8 cellular contexts compared by ENCODE assay signal in the genomic region with DNA sequence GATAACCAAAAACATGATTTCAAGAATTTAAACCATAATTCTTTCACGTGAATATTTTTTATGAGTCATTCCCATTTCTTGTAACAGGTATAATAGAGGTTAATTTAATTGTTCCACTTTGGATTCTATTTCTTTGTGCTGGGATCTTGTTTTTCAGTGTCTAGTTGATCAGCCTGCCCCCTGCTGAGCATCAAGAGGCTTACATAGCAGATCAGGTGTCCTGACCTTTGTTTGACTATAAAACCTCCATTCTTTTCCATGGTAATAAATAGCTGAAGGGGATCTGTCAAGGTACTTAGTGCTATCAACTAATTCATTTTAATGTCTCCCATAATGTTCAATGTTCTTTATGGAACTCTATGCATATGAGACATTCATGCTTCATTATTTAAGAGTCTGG. TPM values are rescaled to one million over a fixed set of nuclear protein-coding genes. Genes with fewer than 3 reads are reported as not detected.
DNase-seq lines count a peak whose midpoint lies in the region; ATAC-seq and TF ChIP-seq lines count a peak whose summit lies in the region.

No MANE protein-coding gene starts in this region.

- intact Hi-C loops in transverse colon (cut with DNase I; ENCODE audit: low total_unique reads), result no loop called here

- H2AFZ ChIP-seq in OCI-LY1 (ENCODE audit: low read length) (no peak overlapping the region), fibroblast of lung (ENCODE audit: low read length) (no peak overlapping the region)

- no peaks in the 10 kb centered on the region for H4K20me1 ChIP-seq in OCI-LY1 (ENCODE audit: insufficient read depth, low read length)
- no peaks in the 10 kb centered on the region for H4K20me1 ChIP-seq in fibroblast of lung (ENCODE audit: control insufficient read depth, extremely low read depth, insufficient read depth, low read length)

- TF ChIP-seq EP300 in transverse colon (IDR thresholded peaks at IDR 0.05; ENCODE audit: low read depth), result no peak

- no peak overlapping the region for H3K9ac ChIP-seq in OCI-LY1 (ENCODE audit: low read length)
- H3K9ac ChIP-seq in fibroblast of lung (ENCODE audit: insufficient read depth, low read length), result no peak overlapping the region

- H3K79me2 ChIP-seq in OCI-LY1 (ENCODE audit: insufficient read depth, low read length) (no peaks in the 10 kb centered on the region), fibroblast of lung (ENCODE audit: control insufficient read depth, insufficient read depth, low read length) (no peaks in the 10 kb centered on the region)

- no peak for TF ChIP-seq POLR2A in transverse colon (IDR thresholded peaks at IDR 0.05)

- no peak overlapping the region for H3K4me2 ChIP-seq in OCI-LY1 (ENCODE audit: low read length)
- H3K4me2 ChIP-seq in fibroblast of lung (ENCODE audit: extremely low read depth, insufficient read depth, low read length), result no peak overlapping the region

- CTCF ChIA-PET in AG04450 (lab: Charles Lee), result interaction anchor here (0.6 to 2.0 kb wide), 6 partner anchors 9 to 191 kb away, joined by 3 to 9 read pairs (median 4); partner anchors contain the start of gene SFR1

- no peak overlapping the region for H3K4me3 ChIP-seq in AG04450 (ENCODE audit: low read depth, low read length)
- no peak overlapping the region for H3K4me3 ChIP-seq in GM12875 (ENCODE audit: low read depth, low read length)
- H3K4me3 ChIP-seq in OCI-LY1 (ENCODE audit: low read depth, low read length, poor library complexity, severe bottlenecking), result no peak overlapping the region
- no peak overlapping the region for H3K4me3 ChIP-seq in fibroblast of lung (replicated peaks in 1 of 4; ENCODE audit: control extremely low read depth in 1 of 4, insufficient read depth in 1 of 4, low read depth in 3 of 4, low read length in 4 of 4)
- H3K4me3 ChIP-seq in transverse colon, result no peak overlapping the region

- H3K36me3 ChIP-seq in OCI-LY1 (ENCODE audit: insufficient read depth, low read length) (no peaks in the 10 kb centered on the region), fibroblast of lung (ENCODE audit: control insufficient read depth, insufficient read depth, low read length) (no peaks in the 10 kb centered on the region), transverse colon (no peaks in the 10 kb centered on the region)

- TF ChIP-seq CTCF in AG04450 (IDR thresholded peaks at IDR 0.05; ENCODE audit: low read depth, low read length), result peak; percentile 42
- TF ChIP-seq CTCF in GM12875 (IDR thresholded peaks at IDR 0.05; ENCODE audit: borderline replicate concordance, insufficient read depth, low read depth, low read length), result peak; percentile 45; the same call in 1 of the 2 replicates
- peak; percentile 68 for TF ChIP-seq CTCF in OCI-LY1 (IDR thresholded peaks at IDR 0.05; ENCODE audit: low read length)
- TF ChIP-seq CTCF in fibroblast of lung (conservative IDR thresholded peaks at IDR 0.05 in 1 of 2, IDR thresholded peaks at IDR 0.05 in 1 of 2; ENCODE audit: low read depth in 1 of 2, low read length in 2 of 2), result peak; percentile 30 to 33
- peak; percentile 33 to 58 (median 49) for TF ChIP-seq CTCF in transverse colon (IDR thresholded peaks at IDR 0.05)

- H3K9me3 ChIP-seq in AG04450 (ENCODE audit: control insufficient read depth, insufficient read depth, low read length), result no peaks in the 10 kb centered on the region
- no peaks in the 10 kb centered on the region for H3K9me3 ChIP-seq in OCI-LY1 (ENCODE audit: low read length)
- H3K9me3 ChIP-seq in fibroblast of lung (ENCODE audit: control insufficient read depth, insufficient read depth, low read depth, low read length), result no peaks in the 10 kb centered on the region
- H3K9me3 ChIP-seq in transverse colon, result no peaks in the 10 kb centered on the region

- H3K27me3 ChIP-seq in AG04450 (ENCODE audit: control insufficient read depth, insufficient read depth, low read length) (peaks cover 29% of the 10 kb centered on the region), OCI-LY1 (ENCODE audit: insufficient read depth, low read length) (no peaks in the 10 kb centered on the region), fibroblast of lung (ENCODE audit: control insufficient read depth, insufficient read depth, low read length) (peaks cover 5% of the 10 kb centered on the region), transverse colon (no peaks in the 10 kb centered on the region)

- no peaks in the 10 kb centered on the region for H3K9me2 ChIP-seq in OCI-LY1 (ENCODE audit: low read depth, low read length)

- H3F3A ChIP-seq in OCI-LY1 (ENCODE audit: insufficient read depth, low read length), result no peaks in the 10 kb centered on the region

- no peaks in the 10 kb centered on the region for H3K4me1 ChIP-seq in OCI-LY1 (ENCODE audit: insufficient read depth, low read length, severe bottlenecking)
- H3K4me1 ChIP-seq in fibroblast of lung (ENCODE audit: control insufficient read depth, extremely low read depth, insufficient read depth, low read length), result no peaks in the 10 kb centered on the region
- peaks cover 0 to 4% (median 0%) of the 10 kb centered on the region in 4 donors for H3K4me1 ChIP-seq in transverse colon

- 17 to 41% methylated on average over 1 of the region's 1 CpG for WGBS in transverse colon (ENCODE audit: low coverage in 1 of 2), 2 donors

- POLR2A ChIA-PET in AG04450 (lab: Yijun Ruan, JAX), result no interaction called here

- no peak for ATAC-seq in HG03469 (IDR thresholded peaks at IDR 0.05; ENCODE audit: unreplicated experiment)
- no peak for ATAC-seq in HG03139 (IDR thresholded peaks at IDR 0.05; ENCODE audit: unreplicated experiment)

- in situ Hi-C loops in transverse colon (cut with MboI; ENCODE audit: low pct_ligation_motif_present in 1 of 4, low pct_unique_long_range_greater_than_20kb in 1 of 4, low sequenced_read_pairs in 3 of 4), result loop anchor here in 1 of 4 donors (25.0 kb wide), 1 partner anchor 193 kb away; no protein-coding TSS in a partner anchor

- DNase-seq in AG04450 (ENCODE audit: low read depth, low spot score) (no peak), fibroblast of lung (ENCODE audit: low read depth in 2 of 2) (peak; percentile 11 to 33), transverse colon (peak; percentile 28), T1000 (lab: John Stamatoyannopoulos, UW) (no peak)

- H3K27ac ChIP-seq in AG04450 (ENCODE audit: low read depth, low read length) (no peak overlapping the region), OCI-LY1 (ENCODE audit: low read depth, low read length, poor library complexity, severe bottlenecking) (no peak overlapping the region), fibroblast of lung (ENCODE audit: insufficient read depth, low read length) (no peak overlapping the region), transverse colon (no peak overlapping the region)

RNA-seq across cellular contexts. Expression of gene COL17A1, which starts 4.9 kb away (rescaled TPM):
- polyA plus RNA-seq in AG04450 (2011; rRNA removed) (not detected in 2 replicates), fibroblast of lung (0.12 and 0.18 TPM in 2 replicates)
- polyA minus RNA-seq in AG04450 (2011; rRNA and poly(A)+ RNA removed), result 0.04 TPM in 1 of 2 replicates, not detected in the other
- total RNA-seq in fibroblast of lung (under 0.01 TPM in 1 of 2 replicates, not detected in the other), transverse colon (100 to 1,000 TPM in 3 of 4 donors, 10 to 100 TPM in 1; 36.0 to 181 (median 173) TPM)
- polyA plus RNA-seq in fibroblast of lung (2012), result 0.02 TPM in 1 of 2 replicates, not detected in the other
- 0.82 and 2.5 TPM in 2 replicates for polyA minus RNA-seq in fibroblast of lung (ENCODE audit: low replicate concordance)

RNA-seq across cellular contexts. Expression of gene SFR1, which starts 41.2 kb away (rescaled TPM):
- polyA plus RNA-seq in AG04450 (2011; rRNA removed) (2.6 and 3.9 TPM in 2 replicates), fibroblast of lung (5.2 and 6.9 TPM in 2 replicates)
- polyA minus RNA-seq in AG04450 (2011; rRNA and poly(A)+ RNA removed), result 0.83 and 0.96 TPM in 2 replicates
- total RNA-seq in fibroblast of lung (5.4 and 6.2 TPM in 2 replicates), transverse colon (1 to 10 TPM in 3 of 4 donors, not detected in 1; 4.0 TPM)
- 3.8 and 4.4 TPM in 2 replicates for polyA plus RNA-seq in fibroblast of lung (2012)
- 0.55 and 1.2 TPM in 2 replicates for polyA minus RNA-seq in fibroblast of lung (ENCODE audit: low replicate concordance)

Comparison
In these comparisons a context has a peak if more than half of its experiments do, and no peak if none do; other contexts are left out.
1. DNase-seq: peak in fibroblast of lung (2 of 2) and transverse colon (single experiment); none in AG04450 (single experiment) and T1000 (single experiment).
2. RNA of gene COL17A1, which starts 4.9 kb away (total RNA-seq): 36.0 to 181 TPM in transverse colon; under 0.01 TPM in fibroblast of lung; every median in the first group is over 10 times any median in the second.
3. Peak in every context shown above with its lines, with median percentiles within 50 percentile points of each other: CTCF ChIP-seq.